ENCODE assay signal across 8 cellular contexts in the genomic region with DNA sequence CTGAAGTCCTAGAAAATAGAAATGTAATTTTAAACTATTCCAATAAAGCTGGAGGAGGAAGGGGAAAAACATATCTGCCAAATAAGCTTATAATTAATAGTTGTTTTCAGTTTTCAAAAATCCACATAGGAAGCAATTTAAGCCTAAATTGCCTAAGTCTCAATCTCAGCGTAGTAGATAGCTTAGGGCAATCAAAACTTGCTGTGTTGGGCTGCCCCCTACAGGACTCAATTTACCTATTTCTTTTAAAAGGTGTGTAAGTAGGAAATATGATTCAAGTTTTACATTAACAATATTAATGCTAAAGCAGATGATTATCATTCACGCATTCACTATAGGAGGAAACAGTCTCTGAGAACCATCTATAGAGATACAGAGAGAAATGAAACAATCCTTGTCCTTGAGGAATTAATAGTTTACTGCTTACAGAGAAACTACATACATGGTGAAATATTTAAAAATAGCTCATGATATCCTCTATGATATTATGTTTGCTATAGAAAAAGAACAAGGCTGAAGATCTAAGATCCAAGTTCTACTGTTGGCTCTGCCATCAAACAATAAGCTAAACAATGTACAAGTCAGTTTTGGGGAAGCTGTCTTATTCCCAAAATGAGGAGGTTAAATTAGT.
A peak's percentile ranks its signal among the peaks of the same experiment; 100 is the strongest.
DNase-seq lines count a peak whose midpoint lies in the region; ATAC-seq and TF ChIP-seq lines count a peak whose summit lies in the region.

No MANE protein-coding gene starts in this region.

- CTCF ChIA-PET in CD4-positive, alpha-beta memory T cell (lab: Charles Lee; ENCODE audit: partially characterized antibody), result interaction anchor here (0.5 to 9.9 kb wide), 64 partner anchors 10 to 798 kb away, joined by 3 to 206 read pairs (median 4); a partner anchor contains a TSS

- intact Hi-C loops in CD4-positive, alpha-beta memory T cell (cut with micrococcal nuclease), result loop anchor here (1.0 kb wide), 6 partner anchors 133 to 792 kb away; no protein-coding TSS in a partner anchor
- intact Hi-C loops in ascending aorta (cut with DNase I), result no loop called here

- H3K27me3 ChIP-seq in CD4-positive, alpha-beta memory T cell (ENCODE audit: insufficient read depth, low read length), result no peaks in the 10 kb centered on the region
- no peaks in the 10 kb centered on the region for H3K27me3 ChIP-seq in ascending aorta

- ATAC-seq in GM21390 (IDR thresholded peaks at IDR 0.05; ENCODE audit: unreplicated experiment) (peak; percentile 65), GM19023 (IDR thresholded peaks at IDR 0.05; ENCODE audit: unreplicated experiment) (no peak)

- H3K27ac Mint-ChIP-seq in CD4-positive, alpha-beta memory T cell, result peak overlapping the region in 3 of 7 donors; percentile 40 to 74 (median 63)

- no peak overlapping the region for H3K27ac ChIP-seq in CD4-positive, alpha-beta memory T cell (ENCODE audit: low read depth, low read length)
- no peak overlapping the region for H3K27ac ChIP-seq in ascending aorta

- TF ChIP-seq CTCF in ascending aorta (IDR thresholded peaks at IDR 0.05), result peak; percentile 26 to 49 (median 28)

- peaks cover 6 to 28% (median 13%) of the 10 kb centered on the region in 4 donors for H3K4me1 Mint-ChIP-seq in CD4-positive, alpha-beta memory T cell

- POLR2A ChIA-PET in CD4-positive, alpha-beta memory T cell (lab: Charles Lee; ENCODE audit: partially characterized antibody), result interaction anchor here (0.9 to 3.6 kb wide), 11 partner anchors 60 to 792 kb away, joined by 3 to 31 read pairs (median 4); a partner anchor contains a TSS

- H3K9me3 ChIP-seq in CD4-positive, alpha-beta memory T cell (ENCODE audit: control insufficient read depth in 1 of 2, low read length in 2 of 2), result no peaks in the 10 kb centered on the region
- no peaks in the 10 kb centered on the region for H3K9me3 ChIP-seq in ascending aorta

- peaks cover 8% of the 10 kb centered on the region for H3K4me1 ChIP-seq in CD4-positive, alpha-beta memory T cell (ENCODE audit: insufficient read depth, low read length)
- no peaks in the 10 kb centered on the region for H3K4me1 ChIP-seq in ascending aorta

- H3K36me3 ChIP-seq in CD4-positive, alpha-beta memory T cell (ENCODE audit: insufficient read depth, low read length), result no peaks in the 10 kb centered on the region
- H3K36me3 ChIP-seq in ascending aorta, result no peaks in the 10 kb centered on the region

- H3K27me3 Mint-ChIP-seq in CD4-positive, alpha-beta memory T cell, result no peaks in the 10 kb centered on the region

- DNase-seq in CD4-positive, alpha-beta memory T cell, result peak; percentile 70 to 79 (median 73)
- DNase-seq in NCI-H1105 (lab: John Stamatoyannopoulos, UW) (peak; percentile 74), T-helper 2 cell (peak in 4 of 5 experiments; percentile 49 to 83 (median 54)), ascending aorta (ENCODE audit: low spot score in 2 of 2) (no peak), iPS-NIHi11 (ENCODE audit: low spot score) (peak; percentile 17)
- peak; percentile 77 for DNase-seq in stimulated activated CD4-positive, alpha-beta T cell treated with anti-CD3 and anti-CD28 coated beads, Interleukin-15, amount 100 ng/mL, for 24 hours

- H3K4me3 ChIP-seq in CD4-positive, alpha-beta memory T cell (ENCODE audit: low read length in 2 of 2), result no peak overlapping the region
- H3K4me3 ChIP-seq in ascending aorta, result no peak overlapping the region

- peaks cover 0 to 2% (median 0%) of the 10 kb centered on the region in 8 donors for H3K9me3 Mint-ChIP-seq in CD4-positive, alpha-beta memory T cell

- no peak overlapping the region for H3K4me3 Mint-ChIP-seq in CD4-positive, alpha-beta memory T cell

- peaks cover 2 to 5% of the 10 kb centered on the region in 2 donors for H3K36me3 Mint-ChIP-seq in CD4-positive, alpha-beta memory T cell

Comparison
In these comparisons a context has a peak if more than half of its experiments do, and no peak if none do; other contexts are left out.
1. DNase-seq: peak in CD4-positive, alpha-beta memory T cell (5 of 5), NCI-H1105 (single experiment), T-helper 2 cell (4 of 5), iPS-NIHi11 (single experiment) and stimulated activated CD4-positive, alpha-beta T cell treated with anti-CD3 and anti-CD28 coated beads, Interleukin-15, amount 100 ng/mL, for 24 hours (single experiment); none in ascending aorta (0 of 2).